In genomic region chr5:153476767-153477166, GRCh38 we compare ENCODE assay signal across 17 cellular contexts. TPM values are rescaled to one million over a fixed set of nuclear protein-coding genes. Genes with fewer than 3 reads are reported as not detected.
DNase-seq lines count a peak whose midpoint lies in the region; ATAC-seq, FAIRE-seq and TF ChIP-seq lines count a peak whose summit lies in the region.
"Had no signal": no experiment of that assay in that cellular context is flagged by ENCODE, and none has a peak within 500 bp of the region (broad histone marks: within the 10 kb centered on the region; RNA-seq: fewer than 3 reads in every experiment).

No MANE protein-coding gene starts in this region.

- H3K4me1 Mint-ChIP-seq in WTC11, result peaks cover 9% of the 10 kb centered on the region; the same call in 1 of the 2 replicates
- H3K4me1 Mint-ChIP-seq: IgD-negative memory B cell had no signal

- H3K36me3 Mint-ChIP-seq in WTC11, result no peaks in the 10 kb centered on the region
- H3K36me3 Mint-ChIP-seq: IgD-negative memory B cell had no signal

- no peak overlapping the region for H3K27ac Mint-ChIP-seq in WTC11
- H3K27ac Mint-ChIP-seq: IgD-negative memory B cell had no signal

- no peak for TF ChIP-seq POLR2A in GM12891 (IDR thresholded peaks at IDR 0.05; ENCODE audit: low read depth, low read length)

- no peak overlapping the region for H3K4me3 Mint-ChIP-seq in WTC11
- H3K4me3 Mint-ChIP-seq: IgD-negative memory B cell had no signal

- CTCF ChIA-PET in WTC11 (lab: Charles Lee), result interaction anchor here (0.5 to 1.4 kb wide), 4 partner anchors 12 to 488 kb away, joined by 3 to 4 read pairs (median 4); no protein-coding TSS in a partner anchor

- ATAC-seq in WTC11, result peak; percentile 65
- no peak for ATAC-seq in HG03457 (IDR thresholded peaks at IDR 0.05; ENCODE audit: unreplicated experiment)
- ATAC-seq: left lung, pancreas had no signal

- H3K9me3 Mint-ChIP-seq in WTC11, result peaks cover 8% of the 10 kb centered on the region

- DNase-seq in DMS53 (lab: John Stamatoyannopoulos, UW) (peak; percentile 27), DMS53 treated with DMSO at 0.1 percent for 48 hours (lab: John Stamatoyannopoulos, UW; ENCODE audit: unreplicated experiment) (no peak), WTC11 (ENCODE audit: low spot score) (no peak), fibroblast of the aortic adventitia (ENCODE audit: low read depth) (peak; percentile 85), smooth muscle cell of the brain vasculature (ENCODE audit: low read depth, low spot score) (peak; percentile 7), NCI-H1048 (lab: John Stamatoyannopoulos, UW) (no peak), GM12891 (ENCODE audit: insufficient read length, low spot score) (no peak)
- DNase-seq: aorta, erythroblast, left lung, OCI-M1, pancreas had no signal

- no peak for FAIRE-seq in GM12891 (lab: Jason Lieb, UNC)
- FAIRE-seq: A204.1, pancreas, TTC549 had no signal

- H3K4me3 ChIP-seq in fibroblast of the aortic adventitia (ENCODE audit: low read depth, low read length), result no peak overlapping the region
- H3K4me3 ChIP-seq: left lung, pancreas had no signal

- no peak for TF ChIP-seq CTCF in WTC11 (IDR thresholded peaks at IDR 0.05)
- peak; percentile 44 for TF ChIP-seq CTCF in fibroblast of the aortic adventitia (IDR thresholded peaks at IDR 0.05; ENCODE audit: insufficient read depth, low read length)

- POLR2A ChIA-PET in WTC11 (lab: Charles Lee), result no interaction called here

- H3K27me3 Mint-ChIP-seq in WTC11 (ENCODE audit: low read depth), result no peaks in the 10 kb centered on the region; the same call in 1 of the 2 replicates

TF ChIP-seq in WTC11, 78 proteins besides CTCF, POLR2A, EP300 and RAD21 (continues in another document):
- TF ChIP-seq ZNF396 (CRISPR knock-in tag; IDR thresholded peaks at IDR 0.05; ENCODE audit: borderline replicate concordance), result no peak
- TF ChIP-seq STAT6 (CRISPR knock-in tag; conservative IDR thresholded peaks at IDR 0.05; ENCODE audit: low read depth), result no peak
- no peak for TF ChIP-seq RORB (CRISPR knock-in tag; IDR thresholded peaks at IDR 0.05)
- no peak for TF ChIP-seq RELA (CRISPR knock-in tag; IDR thresholded peaks at IDR 0.05; ENCODE audit: borderline replicate concordance)
- TF ChIP-seq ZNF263 (CRISPR knock-in tag; IDR thresholded peaks at IDR 0.05; ENCODE audit: low read depth), result no peak
- TF ChIP-seq IRF2 (CRISPR knock-in tag; IDR thresholded peaks at IDR 0.05; ENCODE audit: borderline replicate concordance, low read depth), result no peak
- TF ChIP-seq FOXJ3 (CRISPR knock-in tag; IDR thresholded peaks at IDR 0.05; ENCODE audit: borderline replicate concordance), result no peak
- no peak for TF ChIP-seq CDX4 (CRISPR knock-in tag; IDR thresholded peaks at IDR 0.05; ENCODE audit: borderline replicate concordance)
- no peak for TF ChIP-seq GTF2I (CRISPR knock-in tag; conservative IDR thresholded peaks at IDR 0.05)
- TF ChIP-seq NR3C1 (CRISPR knock-in tag; conservative IDR thresholded peaks at IDR 0.05; ENCODE audit: low read depth), result no peak
- no peak for TF ChIP-seq EMX1 (CRISPR knock-in tag; IDR thresholded peaks at IDR 0.05)
- TF ChIP-seq TCF7 (CRISPR knock-in tag; IDR thresholded peaks at IDR 0.05; ENCODE audit: low read depth), result no peak
- TF ChIP-seq TP53 (CRISPR knock-in tag; IDR thresholded peaks at IDR 0.05), result no peak

TF ChIP-seq in GM12891, 5 proteins besides CTCF, POLR2A, EP300 and RAD21:
- TF ChIP-seq POU2F2 (IDR thresholded peaks at IDR 0.05; ENCODE audit: low read depth, low read length) (no peak), POLR2AphosphoS5 (IDR thresholded peaks at IDR 0.05; ENCODE audit: low read depth, low read length) (no peak), TAF1 (IDR thresholded peaks at IDR 0.05; ENCODE audit: low read depth, low read length) (no peak), SPI1 (IDR thresholded peaks at IDR 0.05; ENCODE audit: low read depth, low read length) (no peak), PAX5 (IDR thresholded peaks at IDR 0.05; ENCODE audit: insufficient read depth, low read length, severe bottlenecking) (no peak)

RNA-seq across cellular contexts. Expression of gene GRIA1, which starts 13.7 kb away (rescaled TPM):
- total RNA-seq in WTC11 (2021) (0.76 to 0.81 TPM (median 0.76 TPM) in 3 replicates), fibroblast of the aortic adventitia (ENCODE audit: low replicate concordance) (1.2 TPM in 1 of 2 replicates, not detected in the other)
- polyA plus RNA-seq in GM12891 (2012; ENCODE audit: low read depth, missing spikeins), result 0.03 TPM
- total RNA-seq: Daoy had no signal
- polyA plus RNA-seq: IgD-negative memory B cell had no signal

Comparison
In these comparisons a context has a peak if more than half of its experiments do, and no peak if none do; other contexts are left out.
1. DNase-seq: peak in DMS53 (single experiment), fibroblast of the aortic adventitia (single experiment) and smooth muscle cell of the brain vasculature (single experiment); none in DMS53 treated with DMSO at 0.1 percent for 48 hours (single experiment), WTC11 (single experiment), NCI-H1048 (single experiment) and GM12891 (single experiment).